ENCODE assay signal across 3 cellular contexts in the genomic region with DNA sequence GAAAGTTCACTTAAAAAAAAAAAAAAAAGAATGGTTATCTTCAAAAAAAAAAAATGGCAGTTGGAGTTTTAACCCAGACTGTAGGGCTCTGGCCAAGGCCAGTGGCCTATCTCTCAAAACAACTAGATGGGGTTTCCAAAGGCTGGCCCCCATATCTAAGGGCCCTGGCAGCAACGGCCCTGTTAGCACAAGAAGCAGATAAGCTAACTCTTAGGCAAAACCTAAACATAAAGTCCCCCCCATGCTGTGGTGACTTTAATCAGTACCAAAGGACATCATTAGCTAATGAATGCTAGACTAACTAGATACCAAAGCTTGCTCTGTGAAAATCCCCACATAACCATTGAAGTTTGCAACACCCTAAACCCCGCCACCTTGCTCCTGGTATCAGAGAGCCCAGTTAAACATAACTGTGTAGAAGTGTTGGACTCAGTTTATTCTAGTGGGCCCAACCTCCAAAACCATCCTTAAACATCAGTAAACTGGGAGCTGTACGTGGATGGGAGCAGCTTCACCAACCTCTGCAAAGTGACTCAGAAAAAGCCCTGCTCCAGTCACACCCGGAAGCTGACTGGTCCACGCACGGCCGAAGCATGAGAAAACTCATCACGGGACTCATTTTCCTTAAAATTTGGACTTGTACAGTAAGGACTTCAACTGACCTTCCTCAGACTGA. TPM values are rescaled to one million over a fixed set of nuclear protein-coding genes. Genes with fewer than 3 reads are reported as not detected.
"Had no signal": no experiment of that assay in that cellular context is flagged by ENCODE, and none has a peak within 500 bp of the region (broad histone marks: within the 10 kb centered on the region; RNA-seq: fewer than 3 reads in every experiment).

No MANE protein-coding gene starts in this region.

RNA-seq across cellular contexts. Expression of gene ADCY10, which starts 47.1 kb away (rescaled TPM):
- total RNA-seq: GM23338, H1, HT-29 had no signal
- polyA plus RNA-seq: GM23338 had no signal
